Comparison of ENCODE assay signal across 11 cellular contexts in genomic region chr14:104603623-104604401, GRCh38. TPM values are rescaled to one million over a fixed set of nuclear protein-coding genes. Genes with fewer than 3 reads are reported as not detected.
DNase-seq lines count a peak whose midpoint lies in the region; ATAC-seq and TF ChIP-seq lines count a peak whose summit lies in the region.
"Had no signal": no experiment of that assay in that cellular context is flagged by ENCODE, and none has a peak within 500 bp of the region (broad histone marks: within the 10 kb centered on the region; RNA-seq: fewer than 3 reads in every experiment).

No MANE protein-coding gene starts in this region.

- 31% methylated on average over 32 of the region's 32 CpGs for WGBS in right cardiac atrium
- 24 to 26% methylated on average over 19 to 32 of the region's 32 CpGs for whole genome bisulfite sequencing in testis, 2 donors
- 55% methylated on average over 31 of the region's 32 CpGs for WGBS in mesenchymal stem cell

- TF ChIP-seq POLR2A in testis (IDR thresholded peaks at IDR 0.05) = no peak

- no peak overlapping the region for H3K9ac ChIP-seq in mesenchymal stem cell (ENCODE audit: low read length)

- H3K14ac ChIP-seq in mesenchymal stem cell (ENCODE audit: low read length in 2 of 2) = no peak overlapping the region

- H3K18ac ChIP-seq in mesenchymal stem cell (ENCODE audit: low read depth in 1 of 2, low read length in 2 of 2) = no peak overlapping the region

- no peaks in the 10 kb centered on the region for H3K36me3 ChIP-seq in cardiac muscle cell
- H3K36me3 ChIP-seq in right atrium auricular region = no peaks in the 10 kb centered on the region
- H3K36me3 ChIP-seq in testis (ENCODE audit: low read depth, missing control alignments) = no peaks in the 10 kb centered on the region
- H3K36me3 ChIP-seq in mesenchymal stem cell (ENCODE audit: control insufficient read depth in 1 of 2, insufficient read depth in 2 of 2, low read depth in 1 of 2, low read length in 2 of 2) = no peaks in the 10 kb centered on the region
- H3K36me3 ChIP-seq: breast epithelium had no signal

- no peaks in the 10 kb centered on the region for H3K4me1 ChIP-seq in cardiac muscle cell (ENCODE audit: low read depth)
- H3K4me1 ChIP-seq in right atrium auricular region = peaks cover 0 to 11% of the 10 kb centered on the region in 2 donors
- H3K4me1 ChIP-seq in right cardiac atrium (ENCODE audit: control insufficient read depth, insufficient read depth, low read length) = no peaks in the 10 kb centered on the region
- H3K4me1 ChIP-seq in testis = no peaks in the 10 kb centered on the region
- peaks cover 5% of the 10 kb centered on the region for H3K4me1 ChIP-seq in mesenchymal stem cell (ENCODE audit: control insufficient read depth, insufficient read depth, low read depth, low read length)
- H3K4me1 ChIP-seq: breast epithelium had no signal

- intact Hi-C loops in right cardiac atrium (cut with DNase I) = no loop called here
- intact Hi-C loops in testis (cut with DNase I; ENCODE audit: low total_unique reads) = no loop called here

- no peak overlapping the region for H4K8ac ChIP-seq in mesenchymal stem cell (ENCODE audit: low read length)

- ATAC-seq in right cardiac atrium (no peak), HG02938 (IDR thresholded peaks at IDR 0.05; ENCODE audit: unreplicated experiment) (no peak)

- H3K27ac ChIP-seq in cardiac muscle cell (no peak overlapping the region), right atrium auricular region (no peak overlapping the region), right cardiac atrium (ENCODE audit: low read length) (no peak overlapping the region), testis (no peak overlapping the region), mesenchymal stem cell (ENCODE audit: low read length, poor library complexity, severe bottlenecking) (no peak overlapping the region)
- H3K27ac ChIP-seq: breast epithelium had no signal

- no peak overlapping the region for H3K23ac ChIP-seq in mesenchymal stem cell (ENCODE audit: low read length in 2 of 2)

- no peak overlapping the region for H2BK12ac ChIP-seq in mesenchymal stem cell (ENCODE audit: low read length in 2 of 2)

- H2AK5ac ChIP-seq in mesenchymal stem cell (ENCODE audit: low read length, severe bottlenecking) = no peak overlapping the region

- no peak overlapping the region for H2BK120ac ChIP-seq in mesenchymal stem cell (ENCODE audit: low read depth, low read length)

- H3K4me3 ChIP-seq in cardiac muscle cell = peak overlapping the region; percentile 31
- peak overlapping the region in 1 of 2 donors; percentile 39 for H3K4me3 ChIP-seq in right atrium auricular region
- no peak overlapping the region for H3K4me3 ChIP-seq in right cardiac atrium (ENCODE audit: low read length)
- peak overlapping the region; percentile 35 to 47 for H3K4me3 ChIP-seq in testis
- H3K4me3 ChIP-seq in mesenchymal stem cell (ENCODE audit: insufficient read depth in 1 of 2, low read depth in 1 of 2, low read length in 2 of 2) = no peak overlapping the region
- H3K4me3 ChIP-seq: lung had no signal

- TF ChIP-seq CTCF in cardiac muscle cell (IDR thresholded peaks at IDR 0.05; ENCODE audit: low read depth, low read length) = no peak
- TF ChIP-seq CTCF in right atrium auricular region (IDR thresholded peaks at IDR 0.05) = no peak
- TF ChIP-seq CTCF in testis (IDR thresholded peaks at IDR 0.05) = no peak

- H3K9me3 ChIP-seq in cardiac muscle cell (ENCODE audit: low read depth) = no peaks in the 10 kb centered on the region
- no peaks in the 10 kb centered on the region for H3K9me3 ChIP-seq in right atrium auricular region
- no peaks in the 10 kb centered on the region for H3K9me3 ChIP-seq in right cardiac atrium (ENCODE audit: control insufficient read depth, low read length)
- no peaks in the 10 kb centered on the region for H3K9me3 ChIP-seq in testis
- H3K9me3 ChIP-seq in mesenchymal stem cell (ENCODE audit: control insufficient read depth, low read length) = no peaks in the 10 kb centered on the region
- H3K9me3 ChIP-seq: breast epithelium had no signal

- no peaks in the 10 kb centered on the region for H3K79me1 ChIP-seq in mesenchymal stem cell (replicated peaks; ENCODE audit: low read length, poor library complexity, severe bottlenecking)

- DNase-seq in cardiac muscle cell (ENCODE audit: low read depth in 1 of 2, low spot score in 1 of 2) (no peak), right atrium auricular region (ENCODE audit: low spot score) (no peak), NCI-H2171 treated with DMSO at 0.1 percent for 48 hours (lab: John Stamatoyannopoulos, UW) (peak; percentile 70), right cardiac atrium (peak in 2 of 3 donors; percentile 45 to 54), testis (no peak), SIG-M5 treated with dmso at 0.1 percent for 504 hours (lab: John Stamatoyannopoulos, UW; ENCODE audit: unreplicated experiment) (no peak), mesenchymal stem cell (no peak)
- DNase-seq: T-helper 1 cell had no signal

- no peak overlapping the region for H2BK5ac ChIP-seq in mesenchymal stem cell (ENCODE audit: low read depth, low read length, poor library complexity, severe bottlenecking)

- H3K4ac ChIP-seq in mesenchymal stem cell (ENCODE audit: low read depth in 1 of 2, low read length in 2 of 2) = no peak overlapping the region

- no peak overlapping the region for H2BK15ac ChIP-seq in mesenchymal stem cell (ENCODE audit: low read depth, poor library complexity, severe bottlenecking)

- H2AFZ ChIP-seq in mesenchymal stem cell (ENCODE audit: low read depth, low read length) = no peak overlapping the region

- H3K27me3 ChIP-seq in cardiac muscle cell (peaks cover 59% of the 10 kb centered on the region), right atrium auricular region (no peaks in the 10 kb centered on the region), right cardiac atrium (ENCODE audit: control insufficient read depth, insufficient read depth) (no peaks in the 10 kb centered on the region), testis (no peaks in the 10 kb centered on the region), mesenchymal stem cell (ENCODE audit: control insufficient read depth in 1 of 2, insufficient read depth in 1 of 2, low read length in 2 of 2) (peaks cover 53 to 61% of the 10 kb centered on the region in 2 experiments)

- no peak overlapping the region for H3K4me2 ChIP-seq in mesenchymal stem cell (ENCODE audit: low read length, poor library complexity, severe bottlenecking)

- H4K91ac ChIP-seq in mesenchymal stem cell (ENCODE audit: low read length) = no peak overlapping the region

RNA-seq across cellular contexts. Expression of gene TMEM179, which starts 0.8 kb away (rescaled TPM):
- 3.6 and 6.9 TPM in 2 replicates for total RNA-seq in cardiac muscle cell
- 4.7 and 8.6 TPM in 2 replicates for polyA plus RNA-seq in cardiac muscle cell
- total RNA-seq in right atrium auricular region = 1 to 10 TPM in 1 of 2 donors, under 1 TPM in 1; 0.52 to 2.2 TPM
- total RNA-seq in right cardiac atrium = 1 to 10 TPM in 2 of 4 donors, under 1 TPM in 2; 0.57 to 2.2 (median 0.94) TPM
- polyA plus RNA-seq in right cardiac atrium = 1.4 TPM
- 10 to 100 TPM in 1 of 2 donors, 1 to 10 TPM in 1; 9.8 to 12.1 TPM for total RNA-seq in testis
- 4.9 TPM for polyA plus RNA-seq in testis (ENCODE audit: insufficient read depth, low read depth, low replicate concordance)
- polyA plus RNA-seq in mesenchymal stem cell (2013, experiment 1 of 2) = not detected
- not detected for polyA plus RNA-seq in mesenchymal stem cell (2013, experiment 2 of 2)
- total RNA-seq: breast epithelium had no signal

RNA-seq across cellular contexts. Expression of gene C14orf180, which starts 24.2 kb away (rescaled TPM):
- 17.1 and 18.4 TPM in 2 replicates for total RNA-seq in cardiac muscle cell
- 13.3 and 19.7 TPM in 2 replicates for polyA plus RNA-seq in cardiac muscle cell
- total RNA-seq in right atrium auricular region = 100 to 1,000 TPM in 1 of 2 donors, 10 to 100 TPM in 1; 59.5 to 135 TPM
- total RNA-seq in right cardiac atrium = 100 to 1,000 TPM in 3 of 4 donors, 10 to 100 TPM in 1; 56.5 to 117 (median 104) TPM
- polyA plus RNA-seq in right cardiac atrium = 153 TPM
- total RNA-seq in testis = under 1 TPM in 1 of 2 donors, not detected in 1; 0.16 TPM
- 0.86 TPM for polyA plus RNA-seq in testis (ENCODE audit: insufficient read depth, low read depth, low replicate concordance)
- not detected for polyA plus RNA-seq in mesenchymal stem cell (2013, experiment 1 of 2)
- polyA plus RNA-seq in mesenchymal stem cell (2013, experiment 2 of 2) = not detected

Comparison
In these comparisons a context has a peak if more than half of its experiments do, and no peak if none do; other contexts are left out.
1. DNase-seq: peak in NCI-H2171 treated with DMSO at 0.1 percent for 48 hours (single experiment) and right cardiac atrium (2 of 3); none in cardiac muscle cell (0 of 2), right atrium auricular region (single experiment), testis (single experiment), SIG-M5 treated with dmso at 0.1 percent for 504 hours (single experiment) and mesenchymal stem cell (single experiment).
2. H3K4me3 ChIP-seq: peak in cardiac muscle cell (single experiment) and testis (2 of 2); none in right cardiac atrium (single experiment) and mesenchymal stem cell (0 of 2).
3. RNA of gene C14orf180, which starts 24.2 kb away (total RNA-seq): 59.5 to 135 TPM in right atrium auricular region, 56.5 to 117 TPM in right cardiac atrium and 17.1 to 18.4 TPM in cardiac muscle cell; 0.16 TPM in testis; every median in the first group is over 10 times any median in the second.